Comparison of ENCODE assay signal across 9 cellular contexts in genomic region chr9:136712690-136713554, GRCh38. TPM values are rescaled to one million over a fixed set of nuclear protein-coding genes. Genes with fewer than 3 reads are reported as not detected.
DNase-seq lines count a peak whose midpoint lies in the region; ATAC-seq and TF ChIP-seq lines count a peak whose summit lies in the region.
"Had no signal": no experiment of that assay in that cellular context is flagged by ENCODE, and none has a peak within 500 bp of the region (broad histone marks: within the 10 kb centered on the region; RNA-seq: fewer than 3 reads in every experiment).

No MANE protein-coding gene starts in this region.

- TF ChIP-seq CTCF in mammary epithelial cell (conservative IDR thresholded peaks at IDR 0.05 in 1 of 2, IDR thresholded peaks at IDR 0.05 in 1 of 2; ENCODE audit: extremely low read depth in 1 of 2, insufficient read depth in 1 of 2, low read depth in 1 of 2, low read length in 2 of 2): no peak
- TF ChIP-seq CTCF in right lobe of liver (IDR thresholded peaks at IDR 0.05): no peak
- TF ChIP-seq CTCF in thoracic aorta (IDR thresholded peaks at IDR 0.05): no peak

- peaks cover 4% of the 10 kb centered on the region for H3K4me1 Mint-ChIP-seq in activated naive CD4-positive, alpha-beta T cell treated with anti-CD3 and anti-CD28 coated beads, Interleukin-2, amount 10 ng/mL, durations not matched to agents 7 days and 5 days

- H3K27me3 ChIP-seq in mammary epithelial cell (ENCODE audit: insufficient read depth, low read length): peaks cover 6% of the 10 kb centered on the region
- no peaks in the 10 kb centered on the region for H3K27me3 ChIP-seq in right lobe of liver
- H3K27me3 ChIP-seq in thoracic aorta (replicated peaks; ENCODE audit: insufficient read depth): no peaks in the 10 kb centered on the region
- 0 out of 2 replicates have a peak, but pooled peaks cover 5% of the 10 kb centered on the region for H3K27me3 ChIP-seq in GM23248 (replicated peaks; ENCODE audit: insufficient read depth)

- ATAC-seq in right lobe of liver: peak in 2 of 4 donors; percentile 1 to 23
- no peak for ATAC-seq in thoracic aorta (ENCODE audit: insufficient number of reproducible peaks, low FRiP score, low read depth)

- H2AFZ ChIP-seq in mammary epithelial cell (ENCODE audit: low read depth, low read length): no peak overlapping the region
- no peak overlapping the region for H2AFZ ChIP-seq in GM23248

- H3K9me3 ChIP-seq in KOPT-K1 (ENCODE audit: insufficient read depth, low read length, poor library complexity, severe bottlenecking) (no peaks in the 10 kb centered on the region), mammary epithelial cell (replicated peaks; ENCODE audit: insufficient read depth, low read length) (no peaks in the 10 kb centered on the region), right lobe of liver (no peaks in the 10 kb centered on the region), thoracic aorta (no peaks in the 10 kb centered on the region), GM23248 (ENCODE audit: low read depth) (no peaks in the 10 kb centered on the region)

- no peaks in the 10 kb centered on the region for H3K4me1 ChIP-seq in mammary epithelial cell (ENCODE audit: insufficient read depth, low read length)
- H3K4me1 ChIP-seq in right lobe of liver: peaks cover 0 to 12% (median 2%) of the 10 kb centered on the region in 4 donors
- peaks cover 8 to 13% of the 10 kb centered on the region in 2 donors for H3K4me1 ChIP-seq in thoracic aorta (ENCODE audit: control insufficient read depth in 1 of 2, low read depth in 2 of 2)
- H3K4me1 ChIP-seq in GM23248 (ENCODE audit: insufficient read depth): peaks cover 7% of the 10 kb centered on the region; the same call in 1 of the 2 replicates

- H3K4me2 ChIP-seq in mammary epithelial cell (ENCODE audit: insufficient read depth, low read depth, low read length) (peak overlapping the region; percentile 42), GM23248 (ENCODE audit: unreplicated experiment) (no peak overlapping the region)

- H4K20me1 ChIP-seq in mammary epithelial cell (ENCODE audit: insufficient read depth, low read length): no peaks in the 10 kb centered on the region
- no peaks in the 10 kb centered on the region for H4K20me1 ChIP-seq in GM23248 (ENCODE audit: insufficient read depth)

- no peak overlapping the region for H3K4me3 Mint-ChIP-seq in activated naive CD4-positive, alpha-beta T cell treated with anti-CD3 and anti-CD28 coated beads, Interleukin-2, amount 10 ng/mL, durations not matched to agents 7 days and 5 days

- in situ Hi-C loops in mammary epithelial cell (cut with MboI; ENCODE audit: low sequenced_read_pairs in 2 of 2) (no loop called here), GM23248 (cut with MboI) (no loop called here)

- CTCF ChIA-PET in mammary epithelial cell (lab: Charles Lee; ENCODE audit: low non-redundant PET): no interaction called here
- CTCF ChIA-PET in activated naive CD4-positive, alpha-beta T cell treated with anti-CD3 and anti-CD28 coated beads, Interleukin-2, amount 10 ng/mL, durations not matched to agents 7 days and 5 days (lab: Charles Lee): interaction anchor here (0.8 to 1.3 kb wide), 2 partner anchors 14 to 316 kb away, joined by 3 to 4 read pairs; no protein-coding TSS in a partner anchor

- H3K79me2 ChIP-seq in mammary epithelial cell (ENCODE audit: insufficient read depth, low read length) (no peaks in the 10 kb centered on the region), GM23248 (ENCODE audit: insufficient read depth) (no peaks in the 10 kb centered on the region)

- H3K9me3 Mint-ChIP-seq in activated naive CD4-positive, alpha-beta T cell treated with anti-CD3 and anti-CD28 coated beads, Interleukin-2, amount 10 ng/mL, durations not matched to agents 7 days and 5 days: no peaks in the 10 kb centered on the region

- 0 out of 2 replicates have a peak, but pooled peaks cover 14% of the 10 kb centered on the region for H3F3A ChIP-seq in GM23248 (ENCODE audit: insufficient read depth)

- no peak for DNase-seq in mammary epithelial cell
- peak in 1 of 3 donors; percentile 56 for DNase-seq in right lobe of liver
- no peak for DNase-seq in thoracic aorta (ENCODE audit: low spot score)
- no peak for DNase-seq in GM23248
- no peak for DNase-seq in activated naive CD4-positive, alpha-beta T cell treated with anti-CD3 and anti-CD28 coated beads, Interleukin-2, amount 10 ng/mL, durations not matched to agents 7 days and 5 days
- no peak for DNase-seq in SW480 (ENCODE audit: low spot score)
- no peak for DNase-seq in NCI-H748 treated with DMSO at 0.1 percent for 48 hours (lab: John Stamatoyannopoulos, UW)

- no peak overlapping the region for H3K27ac Mint-ChIP-seq in activated naive CD4-positive, alpha-beta T cell treated with anti-CD3 and anti-CD28 coated beads, Interleukin-2, amount 10 ng/mL, durations not matched to agents 7 days and 5 days

- H3K27ac ChIP-seq in KOPT-K1 (ENCODE audit: low read depth, low read length, poor library complexity, severe bottlenecking) (peak overlapping the region; percentile 18), mammary epithelial cell (ENCODE audit: insufficient read depth, low read depth, low read length) (no peak overlapping the region), right lobe of liver (peak overlapping the region in 1 of 3 donors; percentile 29), thoracic aorta (no peak overlapping the region), GM23248 (no peak overlapping the region)

- H3K36me3 Mint-ChIP-seq in activated naive CD4-positive, alpha-beta T cell treated with anti-CD3 and anti-CD28 coated beads, Interleukin-2, amount 10 ng/mL, durations not matched to agents 7 days and 5 days: no peaks in the 10 kb centered on the region

- H3K9ac ChIP-seq in mammary epithelial cell (ENCODE audit: insufficient read depth, low read length) (no peak overlapping the region), GM23248 (no peak overlapping the region)

- intact Hi-C loops in mammary epithelial cell (cut with micrococcal nuclease): no loop called here
- intact Hi-C loops in right lobe of liver (cut with DNase I): no loop called here

- no peaks in the 10 kb centered on the region for H3K36me3 ChIP-seq in KOPT-K1 (ENCODE audit: insufficient read depth, low read length)
- no peaks in the 10 kb centered on the region for H3K36me3 ChIP-seq in mammary epithelial cell (ENCODE audit: insufficient read depth, low read length)
- no peaks in the 10 kb centered on the region for H3K36me3 ChIP-seq in right lobe of liver
- H3K36me3 ChIP-seq in thoracic aorta: no peaks in the 10 kb centered on the region
- H3K36me3 ChIP-seq in GM23248 (ENCODE audit: low read depth): no peaks in the 10 kb centered on the region

- H3K4me3 ChIP-seq in mammary epithelial cell (replicated peaks in 1 of 3; ENCODE audit: insufficient read depth in 1 of 3, low read depth in 2 of 3, low read length in 3 of 3): no peak overlapping the region
- H3K4me3 ChIP-seq in right lobe of liver: peak overlapping the region; percentile 42 to 50 (median 44)
- peak overlapping the region; percentile 47 for H3K4me3 ChIP-seq in thoracic aorta
- no peak overlapping the region for H3K4me3 ChIP-seq in GM23248

- peaks cover 79% of the 10 kb centered on the region for H3K27me3 Mint-ChIP-seq in activated naive CD4-positive, alpha-beta T cell treated with anti-CD3 and anti-CD28 coated beads, Interleukin-2, amount 10 ng/mL, durations not matched to agents 7 days and 5 days

- no peak for TF ChIP-seq POLR2A in right lobe of liver (IDR thresholded peaks at IDR 0.05)

- no TSS peak for BruUV-seq in mammary epithelial cell (replicated peaks; lab: Mats Ljungman, UMichigan)

- dilution Hi-C loops in mammary epithelial cell (cut with HindIII; ENCODE audit: low sequenced_read_pairs): loop anchor here (5.0 kb wide), 6 partner anchors 54 to 256 kb away; no protein-coding TSS in a partner anchor

- 68% methylated on average over 9 of the region's 57 CpGs for WGBS in mammary epithelial cell (ENCODE audit: low coverage, missing lambda C conversion rate)
- 1% methylated on average over 22 of the region's 57 CpGs for WGBS in right lobe of liver (ENCODE audit: insufficient coverage, low coverage, low lambda C conversion rate, missing lambda C conversion rate)
- 35 to 58% methylated on average over 24 to 47 of the region's 57 CpGs for WGBS in GM23248 (ENCODE audit: low coverage in 1 of 2, low lambda C conversion rate in 2 of 2, missing lambda C conversion rate in 2 of 2), 2 experiments

- H3K9me2 ChIP-seq in GM23248 (ENCODE audit: insufficient read depth): no peaks in the 10 kb centered on the region

RNA-seq across cellular contexts. Expression of gene DIPK1B, which starts 0.6 kb away (rescaled TPM):
- under 1 TPM; 0.35 to 0.50 TPM for total RNA-seq in mammary epithelial cell
- polyA plus RNA-seq in mammary epithelial cell: 0.33 TPM
- not detected for polyA minus RNA-seq in mammary epithelial cell
- 1 to 10 TPM; 1.4 to 7.7 (median 5.1) TPM for total RNA-seq in right lobe of liver
- 1 to 10 TPM; 4.8 to 6.9 TPM for total RNA-seq in thoracic aorta
- not detected in 2 replicates for total RNA-seq in GM23248 (2014; rRNA removed; shearing (Covaris generic))
- 0.15 TPM in 1 of 2 replicates, not detected in the other for polyA plus RNA-seq in GM23248 (2016; fragmentation: Nextera tagmentation; extraction: Ambion mirVana)
- total RNA-seq: activated CD8-positive, alpha-beta memory T cell treated with anti-CD3 and anti-CD28 coated beads for 36 hours had no signal

RNA-seq across cellular contexts. Expression of gene AGPAT2, which starts 25.7 kb away (rescaled TPM):
- total RNA-seq in mammary epithelial cell (10 to 100 TPM; 37.3 to 49.6 TPM), right lobe of liver (100 to 1,000 TPM; 117 to 379 (median 184) TPM), thoracic aorta (10 to 100 TPM; 50.2 to 66.8 TPM)
- polyA plus RNA-seq in mammary epithelial cell (42.3 TPM), GM23248 (2016; fragmentation: Nextera tagmentation; extraction: Ambion mirVana) (68.7 and 80.3 TPM in 2 replicates)
- polyA minus RNA-seq in mammary epithelial cell: 74.1 TPM
- total RNA-seq in GM23248 (2014; rRNA removed; shearing (Covaris generic)): 50.8 and 58.3 TPM in 2 replicates

RNA-seq across cellular contexts. Expression of gene LCN10, which starts 29.8 kb away (rescaled TPM):
- total RNA-seq in mammary epithelial cell (not detected), right lobe of liver (under 1 TPM in 4 of 6 experiments, not detected in 2; 0.23 to 0.81 (median 0.32) TPM), thoracic aorta (1 to 10 TPM; 3.1 to 9.4 TPM)
- polyA plus RNA-seq in mammary epithelial cell (not detected), GM23248 (2016; fragmentation: Nextera tagmentation; extraction: Ambion mirVana) (not detected in 2 replicates)
- not detected for polyA minus RNA-seq in mammary epithelial cell
- not detected in 2 replicates for total RNA-seq in GM23248 (2014; rRNA removed; shearing (Covaris generic))

RNA-seq across cellular contexts. Expression of gene LCN6, which starts 35.4 kb away (rescaled TPM):
- total RNA-seq in mammary epithelial cell (not detected), right lobe of liver (under 1 TPM in 2 of 6 experiments, not detected in 4; 0.26 to 0.63 TPM), thoracic aorta (10 to 100 TPM in 1 of 2 donors, 1 to 10 TPM in 1; 4.5 to 25.3 TPM)
- polyA plus RNA-seq in mammary epithelial cell (not detected), GM23248 (2016; fragmentation: Nextera tagmentation; extraction: Ambion mirVana) (not detected in 2 replicates)
- polyA minus RNA-seq in mammary epithelial cell: not detected
- not detected in 2 replicates for total RNA-seq in GM23248 (2014; rRNA removed; shearing (Covaris generic))
- total RNA-seq: activated CD8-positive, alpha-beta memory T cell treated with anti-CD3 and anti-CD28 coated beads for 36 hours had no signal

RNA-seq across cellular contexts. Expression of gene LCN8, which starts 45.1 kb away (rescaled TPM):
- total RNA-seq in mammary epithelial cell (not detected), right lobe of liver (not detected), thoracic aorta (not detected)
- polyA plus RNA-seq in mammary epithelial cell (not detected), GM23248 (2016; fragmentation: Nextera tagmentation; extraction: Ambion mirVana) (not detected in 2 replicates)
- not detected for polyA minus RNA-seq in mammary epithelial cell
- total RNA-seq in GM23248 (2014; rRNA removed; shearing (Covaris generic)): not detected in 2 replicates
- total RNA-seq: activated CD8-positive, alpha-beta memory T cell treated with anti-CD3 and anti-CD28 coated beads for 36 hours had no signal

Comparison
In these comparisons a context has a peak if more than half of its experiments do, and no peak if none do; other contexts are left out.
1. H3K4me3 ChIP-seq: peak in right lobe of liver (3 of 3) and thoracic aorta (single experiment); none in mammary epithelial cell (0 of 3) and GM23248 (single experiment).